ENCODE assay signal across 13 cellular contexts in the genomic region with DNA sequence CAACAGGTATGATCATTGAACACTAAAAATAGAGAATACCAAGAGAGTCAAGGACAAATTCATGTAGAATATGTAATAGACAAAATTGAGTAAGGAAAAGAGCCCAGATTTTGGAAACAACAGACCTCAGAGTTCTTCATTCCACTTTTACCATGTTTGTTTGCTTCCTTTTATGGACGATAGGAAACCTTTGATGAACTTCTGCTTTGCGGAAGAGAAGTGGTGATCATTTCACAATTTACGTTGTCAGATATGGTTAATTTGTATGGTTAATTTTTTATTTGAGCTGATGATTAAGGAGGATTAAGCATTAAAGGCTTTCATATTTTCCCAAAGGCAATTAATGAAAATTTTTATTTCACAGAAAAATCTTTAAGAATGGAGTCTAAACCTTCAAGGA.
"Had no signal": no experiment of that assay in that cellular context is flagged by ENCODE, and none has a peak within 500 bp of the region (broad histone marks: within the 10 kb centered on the region; RNA-seq: fewer than 3 reads in every experiment).

No MANE protein-coding gene starts in this region.

- H3K9me3 Mint-ChIP-seq: activated T-cell treated with anti-CD3 and anti-CD28 coated beads, Interleukin-2, amount 50 U/mL, for 4 hours had no signal

- H3K4me3 Mint-ChIP-seq: activated CD8-positive, alpha-beta memory T cell treated with anti-CD3 and anti-CD28 coated beads, Interleukin-2, amount 10 ng/mL, durations not matched to agents 7 days and 5 days; activated T-cell treated with anti-CD3 and anti-CD28 coated beads, Interleukin-2, amount 50 U/mL, for 4 hours had no signal

- DNase-seq: activated CD4-positive, alpha-beta T cell treated with anti-CD3 and anti-CD28 coated beads, Interleukin-2, amount 50 U/mL, for 4 hours; activated CD4-positive, CD25-positive, alpha-beta regulatory T cell treated with anti-CD3 and anti-CD28 coated beads, Interleukin-2, amount 50 U/mL, for 72 hours; activated CD8-positive, alpha-beta memory T cell treated with anti-CD3 and anti-CD28 coated beads, Interleukin-2, amount 10 ng/mL, durations not matched to agents 7 days and 5 days; activated gamma-delta T cell; activated T-cell treated with anti-CD3 and anti-CD28 coated beads, Interleukin-2, amount 50 U/mL, for 4 hours; anterior cingulate cortex; cerebellar nuclear complex; effector CD8-positive, alpha-beta T cell; foreskin keratinocyte; ovary; sigmoid colon; stimulated activated CD4-positive, alpha-beta T cell treated with anti-CD3 and anti-CD28 coated beads, Interleukin-2, amount 100 ng/mL, for 24 hours; thyroid gland had no signal

- ATAC-seq: activated CD8-positive, alpha-beta memory T cell treated with anti-CD3 and anti-CD28 coated beads, Interleukin-2, amount 10 ng/mL, durations not matched to agents 7 days and 5 days; activated T-cell treated with anti-CD3 and anti-CD28 coated beads, Interleukin-2, amount 50 U/mL, for 4 hours; foreskin keratinocyte had no signal

- H3K27me3 Mint-ChIP-seq: activated CD8-positive, alpha-beta memory T cell treated with anti-CD3 and anti-CD28 coated beads, Interleukin-2, amount 10 ng/mL, durations not matched to agents 7 days and 5 days had no signal

- H3K27ac Mint-ChIP-seq: activated CD8-positive, alpha-beta memory T cell treated with anti-CD3 and anti-CD28 coated beads, Interleukin-2, amount 10 ng/mL, durations not matched to agents 7 days and 5 days had no signal
